In genomic region chr16:56600398-56600999, GRCh38 we compare ENCODE assay signal across 8 cellular contexts. TPM values are rescaled to one million over a fixed set of nuclear protein-coding genes. Genes with fewer than 3 reads are reported as not detected.
DNase-seq lines count a peak whose midpoint lies in the region; ATAC-seq and TF ChIP-seq lines count a peak whose summit lies in the region.

No MANE protein-coding gene starts in this region.

- TF ChIP-seq EP300 in Ishikawa (IDR thresholded peaks at IDR 0.05; ENCODE audit: borderline replicate concordance), result no peak

- peak; percentile 62 for TF ChIP-seq RAD21 in Ishikawa (IDR thresholded peaks at IDR 0.05; ENCODE audit: low read depth)

- peaks cover 8 to 23% of the 10 kb centered on the region in 2 donors for H3K27me3 Mint-ChIP-seq in natural killer cell treated with Interleukin-12 subunit alpha and Interleukin-12 subunit beta and Interleukin-15 and Interleukin-18, amount 100 ng/mL, for 72 hours

- H3K36me3 Mint-ChIP-seq in natural killer cell treated with Interleukin-12 subunit alpha and Interleukin-12 subunit beta and Interleukin-15 and Interleukin-18, amount 100 ng/mL, for 72 hours, result no peaks in the 10 kb centered on the region

- DNase-seq in NCI-H2171 treated with DMSO at 0.1 percent for 48 hours (lab: John Stamatoyannopoulos, UW) (peak; percentile 28), NCI-H2171 (lab: John Stamatoyannopoulos, UW) (no peak), SKM-1 treated with dmso at 0.1 percent for 144 hours (lab: John Stamatoyannopoulos, UW; ENCODE audit: unreplicated experiment) (peak; percentile 55)
- no peak for DNase-seq in natural killer cell treated with Interleukin-12 subunit alpha and Interleukin-12 subunit beta and Interleukin-15 and Interleukin-18, amount 100 ng/mL, for 72 hours (ENCODE audit: low spot score)

- no peaks in the 10 kb centered on the region for H3K9me3 Mint-ChIP-seq in natural killer cell treated with Interleukin-12 subunit alpha and Interleukin-12 subunit beta and Interleukin-15 and Interleukin-18, amount 100 ng/mL, for 72 hours

- ATAC-seq in esophagus mucosa (peak; percentile 63), GM19455 (IDR thresholded peaks at IDR 0.05; ENCODE audit: unreplicated experiment) (no peak), GM21737 (IDR thresholded peaks at IDR 0.05; ENCODE audit: unreplicated experiment) (no peak)
- ATAC-seq in natural killer cell treated with Interleukin-12 subunit alpha and Interleukin-12 subunit beta and Interleukin-15 and Interleukin-18, amount 100 ng/mL, for 72 hours, result peak; percentile 43 to 50

- H3K4me1 Mint-ChIP-seq in natural killer cell treated with Interleukin-12 subunit alpha and Interleukin-12 subunit beta and Interleukin-15 and Interleukin-18, amount 100 ng/mL, for 72 hours (ENCODE audit: low read depth in 2 of 2), result peaks cover 7 to 16% of the 10 kb centered on the region in 2 donors

- no peak overlapping the region for H3K4me3 Mint-ChIP-seq in natural killer cell treated with Interleukin-12 subunit alpha and Interleukin-12 subunit beta and Interleukin-15 and Interleukin-18, amount 100 ng/mL, for 72 hours

- H3K27ac Mint-ChIP-seq in natural killer cell treated with Interleukin-12 subunit alpha and Interleukin-12 subunit beta and Interleukin-15 and Interleukin-18, amount 100 ng/mL, for 72 hours, result no peak overlapping the region

TF ChIP-seq in Ishikawa, 13 proteins besides CTCF, POLR2A, EP300 and RAD21:
- TF ChIP-seq YY1 (IDR thresholded peaks at IDR 0.05; ENCODE audit: low read depth) (peak; percentile 40; the same call in 1 of the 2 replicates), CEBPB (IDR thresholded peaks at IDR 0.05) (no peak), EGR1 (IDR thresholded peaks at IDR 0.05) (no peak)
- TF ChIP-seq, protein P1, sequence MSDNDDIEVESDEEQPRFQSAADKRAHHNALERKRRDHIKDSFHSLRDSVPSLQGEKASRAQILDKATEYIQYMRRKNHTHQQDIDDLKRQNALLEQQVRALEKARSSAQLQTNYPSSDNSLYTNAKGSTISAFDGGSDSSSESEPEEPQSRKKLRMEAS (IDR thresholded peaks at IDR 0.05), result no peak

RNA-seq across cellular contexts. Expression of gene MT2A, which starts 7.9 kb away (rescaled TPM):
- 220 TPM for total RNA-seq in esophagus mucosa
- 1,000 to 10,000 TPM in 1 of 2 donors, 100 to 1,000 TPM in 1; 549 to 1,013 TPM for total RNA-seq in natural killer cell treated with Interleukin-12 subunit alpha and Interleukin-12 subunit beta and Interleukin-15 and Interleukin-18, amount 100 ng/mL, for 72 hours

RNA-seq across cellular contexts. Expression of gene MT3, which starts 11.2 kb away (rescaled TPM):
- total RNA-seq in esophagus mucosa, result not detected
- total RNA-seq in natural killer cell treated with Interleukin-12 subunit alpha and Interleukin-12 subunit beta and Interleukin-15 and Interleukin-18, amount 100 ng/mL, for 72 hours, result 1 to 10 TPM in 1 of 2 donors, under 1 TPM in 1; 0.70 to 4.2 TPM

RNA-seq across cellular contexts. Expression of gene MT1E, which starts 25.1 kb away (rescaled TPM):
- 98.8 TPM for total RNA-seq in esophagus mucosa
- total RNA-seq in natural killer cell treated with Interleukin-12 subunit alpha and Interleukin-12 subunit beta and Interleukin-15 and Interleukin-18, amount 100 ng/mL, for 72 hours, result 100 to 1,000 TPM in 1 of 2 donors, 10 to 100 TPM in 1; 58.5 to 148 TPM

RNA-seq across cellular contexts. Expression of gene MT1M, which starts 32.0 kb away (rescaled TPM):
- total RNA-seq in esophagus mucosa, result 2.0 TPM
- total RNA-seq in natural killer cell treated with Interleukin-12 subunit alpha and Interleukin-12 subunit beta and Interleukin-15 and Interleukin-18, amount 100 ng/mL, for 72 hours, result under 1 TPM in 1 of 2 donors, not detected in 1; 0.36 TPM

RNA-seq across cellular contexts. Expression of gene MT4, which starts 35.6 kb away (rescaled TPM):
- 8.4 TPM for total RNA-seq in esophagus mucosa
- total RNA-seq in natural killer cell treated with Interleukin-12 subunit alpha and Interleukin-12 subunit beta and Interleukin-15 and Interleukin-18, amount 100 ng/mL, for 72 hours, result not detected

Comparison
In these comparisons a context has a peak if more than half of its experiments do, and no peak if none do; other contexts are left out.
1. DNase-seq: peak in NCI-H2171 treated with DMSO at 0.1 percent for 48 hours (single experiment) and SKM-1 treated with dmso at 0.1 percent for 144 hours (single experiment); none in NCI-H2171 (single experiment) and natural killer cell treated with Interleukin-12 subunit alpha and Interleukin-12 subunit beta and Interleukin-15 and Interleukin-18, amount 100 ng/mL, for 72 hours (single experiment).
2. ATAC-seq: peak in esophagus mucosa (single experiment) and natural killer cell treated with Interleukin-12 subunit alpha and Interleukin-12 subunit beta and Interleukin-15 and Interleukin-18, amount 100 ng/mL, for 72 hours (2 of 2); none in GM19455 (single experiment) and GM21737 (single experiment).